21 cellular contexts compared by ENCODE assay signal in the genomic region with DNA sequence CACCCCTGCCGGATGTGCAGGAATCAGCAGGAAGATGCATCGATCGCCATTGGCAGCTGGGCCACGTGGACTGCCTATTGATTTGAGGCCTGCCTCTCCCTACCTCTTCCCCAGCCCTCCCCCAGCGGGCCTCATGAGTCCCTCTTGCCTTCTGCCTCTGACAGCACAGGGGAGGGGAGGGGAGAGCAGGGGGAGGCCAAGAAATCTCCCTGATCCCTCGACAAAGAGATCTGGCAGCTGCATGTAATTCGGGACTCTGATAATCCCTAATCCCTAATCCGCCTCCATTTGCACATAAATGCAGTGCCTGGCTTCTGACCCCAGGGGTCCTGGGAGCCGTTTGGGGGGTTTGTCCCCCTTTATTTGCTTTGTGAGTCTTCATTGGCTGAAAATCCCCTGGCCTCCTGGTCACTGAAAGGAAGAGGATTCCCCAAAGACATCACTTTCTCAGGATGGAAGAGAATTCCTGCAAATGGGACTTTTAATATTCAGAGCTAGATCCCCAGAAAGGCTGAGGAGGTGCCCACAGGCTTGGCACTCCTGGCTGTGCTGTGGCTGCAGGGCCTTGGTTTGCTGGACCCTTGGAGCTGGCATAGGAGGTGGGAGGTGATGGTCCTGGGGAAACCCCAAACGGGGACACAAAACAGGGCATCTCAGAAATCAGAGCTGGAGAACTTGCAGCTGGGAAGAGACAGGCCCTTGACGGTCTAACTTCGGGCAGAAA.
"Had no signal": no experiment of that assay in that cellular context is flagged by ENCODE, and none has a peak within 500 bp of the region (broad histone marks: within the 10 kb centered on the region; RNA-seq: fewer than 3 reads in every experiment).

No MANE protein-coding gene starts in this region.

- DNase-seq: activated CD4-positive, alpha-beta T cell treated with anti-CD3 and anti-CD28 coated beads, Interleukin-2, amount 50 U/mL, for 4 hours; activated CD4-positive, CD25-positive, alpha-beta regulatory T cell treated with anti-CD3 and anti-CD28 coated beads, Interleukin-2, amount 50 U/mL, for 72 hours; activated CD8-positive, alpha-beta memory T cell treated with anti-CD3 and anti-CD28 coated beads, Interleukin-2, amount 10 ng/mL, durations not matched to agents 7 days and 5 days; activated effector memory CD4-positive, alpha-beta T cell treated with anti-CD3 and anti-CD28 coated beads, Interleukin-2, amount 50 U/mL, for 16 hours; activated T-cell treated with anti-CD3 and anti-CD28 coated beads, Interleukin-2, amount 50 U/mL, for 4 hours; amniotic stem cell; esophagus squamous epithelium; foreskin fibroblast; kidney glomerular epithelial cell; naive B cell; right cardiac atrium; small intestine; tibial artery had no signal

- H3K9me3 Mint-ChIP-seq: activated T-cell treated with anti-CD3 and anti-CD28 coated beads, Interleukin-2, amount 50 U/mL, for 4 hours; brain; central memory CD8-positive, alpha-beta T cell; dendritic cell treated with granulocyte-macrophage colony-stimulating factor and Interleukin-4, amounts not matched to agents 40 ng/mL and 50 ng/mL, for 4 days; mesothelial cell of epicardium; T-helper 2 cell treated with Interferon-gamma antibody and Interleukin-4, amounts not matched to agents 5 μg/mL and 100 μg/mL, for 36 hours had no signal

- H3K4me1 Mint-ChIP-seq: activated CD8-positive, alpha-beta memory T cell treated with anti-CD3 and anti-CD28 coated beads, Interleukin-2, amount 10 ng/mL, durations not matched to agents 7 days and 5 days; central memory CD8-positive, alpha-beta T cell; naive B cell had no signal

- H3K36me3 ChIP-seq: esophagus squamous epithelium, heart right ventricle, neutrophil, tibial artery had no signal

- H3K4me1 ChIP-seq: esophagus squamous epithelium, tibial artery had no signal

- ATAC-seq: activated CD8-positive, alpha-beta memory T cell treated with anti-CD3 and anti-CD28 coated beads, Interleukin-2, amount 10 ng/mL, durations not matched to agents 7 days and 5 days; activated naive CD4-positive, alpha-beta T cell treated with anti-CD3 and anti-CD28 coated beads, Interleukin-2, amount 50 U/mL, for 72 hours; activated T-cell treated with anti-CD3 and anti-CD28 coated beads, Interleukin-2, amount 50 U/mL, for 4 hours had no signal

- H3K36me3 Mint-ChIP-seq: activated CD8-positive, alpha-beta memory T cell treated with anti-CD3 and anti-CD28 coated beads, Interleukin-2, amount 10 ng/mL, durations not matched to agents 7 days and 5 days; activated naive CD4-positive, alpha-beta T cell treated with anti-CD3 and anti-CD28 coated beads, Interleukin-2, amount 50 U/mL, for 72 hours; brain; mesothelial cell of epicardium; naive B cell had no signal

- H3K27ac Mint-ChIP-seq: activated CD8-positive, alpha-beta memory T cell treated with anti-CD3 and anti-CD28 coated beads, Interleukin-2, amount 10 ng/mL, durations not matched to agents 7 days and 5 days; activated naive CD4-positive, alpha-beta T cell treated with anti-CD3 and anti-CD28 coated beads, Interleukin-2, amount 50 U/mL, for 72 hours; dendritic cell treated with granulocyte-macrophage colony-stimulating factor and Interleukin-4, amounts not matched to agents 40 ng/mL and 50 ng/mL, for 4 days; mesothelial cell of epicardium; naive B cell; T-helper 2 cell treated with Interferon-gamma antibody and Interleukin-4, amounts not matched to agents 5 μg/mL and 100 μg/mL, for 36 hours had no signal

- H3K4me3 Mint-ChIP-seq: activated CD8-positive, alpha-beta memory T cell treated with anti-CD3 and anti-CD28 coated beads, Interleukin-2, amount 10 ng/mL, durations not matched to agents 7 days and 5 days; activated T-cell treated with anti-CD3 and anti-CD28 coated beads, Interleukin-2, amount 50 U/mL, for 4 hours; brain; central memory CD8-positive, alpha-beta T cell; dendritic cell treated with granulocyte-macrophage colony-stimulating factor and Interleukin-4, amounts not matched to agents 40 ng/mL and 50 ng/mL, for 4 days; mesothelial cell of epicardium; naive B cell; T-helper 2 cell treated with Interferon-gamma antibody and Interleukin-4, amounts not matched to agents 5 μg/mL and 100 μg/mL, for 36 hours had no signal

- FAIRE-seq: small intestine had no signal

- H3K9me3 ChIP-seq: esophagus squamous epithelium, neutrophil, tibial artery had no signal

- H3K4me3 ChIP-seq: esophagus squamous epithelium, heart right ventricle, tibial artery had no signal

- H3K27ac ChIP-seq: esophagus squamous epithelium, heart right ventricle, neutrophil, tibial artery had no signal
